In the genomic region with DNA sequence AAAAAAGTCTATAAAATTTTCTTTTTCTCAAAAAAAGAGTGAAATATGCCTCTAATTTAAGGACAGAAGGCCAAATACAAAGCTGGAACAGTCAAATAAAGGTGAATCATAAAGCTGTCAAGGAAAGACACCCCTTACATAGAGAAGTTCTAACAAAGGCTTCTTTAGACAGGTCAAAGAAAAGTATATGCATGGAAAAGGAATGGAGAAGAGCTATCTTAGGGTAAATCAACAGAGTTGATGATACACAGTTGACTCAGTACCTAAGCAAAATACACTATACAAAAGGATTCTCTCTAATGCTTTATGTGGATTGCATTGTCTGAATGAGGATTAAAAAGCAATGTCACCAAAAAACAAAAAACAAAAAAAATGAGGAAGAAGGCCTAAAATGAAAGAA, we compare ENCODE assay signal across 20 cellular contexts.
"Had no signal": no experiment of that assay in that cellular context is flagged by ENCODE, and none has a peak within 500 bp of the region (broad histone marks: within the 10 kb centered on the region; RNA-seq: fewer than 3 reads in every experiment).

No MANE protein-coding gene starts in this region.

- H3K4me3 ChIP-seq: left ventricle myocardium inferior, lung, mucosa of descending colon, ovary, right atrium auricular region, right lobe of liver, smooth muscle cell, suprapubic skin, thoracic aorta, tibial artery, upper lobe of right lung had no signal

- H3K27me3 ChIP-seq: ovary, right atrium auricular region, right lobe of liver, suprapubic skin, tibial artery, upper lobe of right lung had no signal

- H3K4me1 ChIP-seq: left ventricle myocardium inferior, right atrium auricular region, right lobe of liver, suprapubic skin, tibial artery, upper lobe of right lung had no signal

- H3K27ac ChIP-seq: left ventricle myocardium inferior, ovary, right atrium auricular region, right lobe of liver, suprapubic skin, thoracic aorta, tibial artery, upper lobe of right lung had no signal

- H3K4me2 ChIP-seq: smooth muscle cell had no signal

- DNase-seq: islet precursor cell; left ventricle myocardium inferior; midbrain; mucosa of descending colon; naive thymus-derived CD4-positive, alpha-beta T cell; ovary; right lobe of liver; stimulated activated CD4-positive, alpha-beta T cell treated with anti-CD3 and anti-CD28 coated beads, Interleukin-2, amount 100 ng/mL, for 24 hours; stimulated activated CD4-positive, alpha-beta T cell treated with anti-CD3 and anti-CD28 coated beads, Interleukin-4, amount 100 ng/mL, for 24 hours; stimulated activated naive CD4-positive, alpha-beta T cell; tibial artery; trophoblast cell; upper lobe of right lung had no signal

- ATAC-seq: mucosa of descending colon; naive thymus-derived CD4-positive, alpha-beta T cell; natural killer cell treated with Interleukin-12 subunit alpha and Interleukin-12 subunit beta and Interleukin-15 and Interleukin-18, amount 100 ng/mL, for 72 hours; right lobe of liver; stimulated activated effector memory CD8-positive, alpha-beta T cell treated with anti-CD3 and anti-CD28 coated beads, Interleukin-12 subunit alpha, Interleukin-12 subunit beta, amount 100 ng/mL, for 72 hours; upper lobe of right lung had no signal

- H3K9me3 ChIP-seq: mucosa of descending colon, ovary, right lobe of liver, upper lobe of right lung had no signal

- H3K36me3 ChIP-seq: left ventricle myocardium inferior, ovary, right atrium auricular region, right lobe of liver, suprapubic skin, thoracic aorta, tibial artery, upper lobe of right lung had no signal
